16 cellular contexts compared by ENCODE assay signal in genomic region chr11:126432065-126432461, GRCh38.
DNase-seq lines count a peak whose midpoint lies in the region; ATAC-seq and TF ChIP-seq lines count a peak whose summit lies in the region.
"Had no signal": no experiment of that assay in that cellular context is flagged by ENCODE, and none has a peak within 500 bp of the region (broad histone marks: within the 10 kb centered on the region; RNA-seq: fewer than 3 reads in every experiment).

No MANE protein-coding gene starts in this region.

- no peaks in the 10 kb centered on the region for H3K9me2 ChIP-seq in HCT116 (ENCODE audit: insufficient read depth)

- no peak for TF ChIP-seq RAD21 in HCT116 (IDR thresholded peaks at IDR 0.05; ENCODE audit: low read depth)

- no TSS peak for BruUV-seq in HCT116 (replicated peaks; lab: Mats Ljungman, UMichigan)

- H3K36me3 ChIP-seq in HCT116 (ENCODE audit: control insufficient read depth in 1 of 2, insufficient read depth in 2 of 2, low read length in 2 of 2) (no peaks in the 10 kb centered on the region), ascending aorta (no peaks in the 10 kb centered on the region), lung (ENCODE audit: control insufficient read depth in 2 of 2, insufficient read depth in 2 of 2, low read length in 2 of 2) (no peaks in the 10 kb centered on the region), spleen (no peaks in the 10 kb centered on the region)
- H3K36me3 ChIP-seq: neutrophil had no signal

- ATAC-seq in HCT116 (peak; percentile 11), lung (ENCODE audit: insufficient read depth, low FRiP score) (no peak)
- ATAC-seq: activated T-cell treated with anti-CD3 and anti-CD28 coated beads, Interleukin-2, amount 50 U/mL, for 4 hours; stimulated activated memory B cell treated with anti-CD40 and anti-IgM and Interleukin-4, amounts not matched to agents 10 μg/mL and 1 μg/mL and 100 μg/mL, for 72 hours had no signal

- RAD21 ChIA-PET in HCT116 (lab: Charles Lee; ENCODE audit: low non-redundant PET in 1 of 2, low total read pairs in 2 of 2, uncharacterized antibody in 2 of 2, unreplicated experiment in 2 of 2) = no interaction called here

- TF ChIP-seq POLR2A in HCT116 (IDR thresholded peaks at IDR 0.05; ENCODE audit: borderline replicate concordance, extremely low read depth, insufficient read depth, insufficient read length) (no peak), spleen (IDR thresholded peaks at IDR 0.05) (no peak)

- H2AFZ ChIP-seq in HCT116 (ENCODE audit: low read depth, low read length, poor library complexity, severe bottlenecking) = no peak overlapping the region

- H3K4me1 ChIP-seq in HCT116 (ENCODE audit: control insufficient read depth in 1 of 2, insufficient read depth in 2 of 2, low read length in 2 of 2) (peaks cover 0 to 10% of the 10 kb centered on the region in 2 experiments; a peak in 2 of 4 replicates), ascending aorta (peaks cover 0 to 8% of the 10 kb centered on the region in 2 donors), lung (ENCODE audit: control insufficient read depth in 2 of 2, insufficient read depth in 2 of 2, low read length in 2 of 2) (peaks cover 9 to 13% of the 10 kb centered on the region in 2 donors), spleen (peaks cover 11 to 71% (median 37%) of the 10 kb centered on the region in 6 donors)

- CTCF ChIA-PET in HCT116 (lab: Charles Lee) = interaction anchor here (1.3 to 1.9 kb wide), 3 partner anchors 9 to 121 kb away, joined by 4 to 6 read pairs (median 4); no protein-coding TSS in a partner anchor

- peak overlapping the region; percentile 23; the same call in 1 of the 2 replicates for H3K4me2 ChIP-seq in HCT116 (ENCODE audit: low read length)

- POLR2A ChIA-PET in HCT116 (lab: Charles Lee) = no interaction called here

- intact Hi-C loops in HCT116 (cut with micrococcal nuclease) = no loop called here
- intact Hi-C loops in ascending aorta (cut with DNase I) = no loop called here
- intact Hi-C loops in spleen (cut with DNase I; ENCODE audit: low total_unique reads) = no loop called here

- H3K9me3 ChIP-seq in HCT116 (ENCODE audit: control insufficient read depth in 1 of 2, insufficient read depth in 1 of 2, low read depth in 1 of 2, low read length in 2 of 2) (no peaks in the 10 kb centered on the region), ascending aorta (no peaks in the 10 kb centered on the region), lung (ENCODE audit: control insufficient read depth in 2 of 2, insufficient read depth in 1 of 2, low read length in 1 of 2) (no peaks in the 10 kb centered on the region), spleen (no peaks in the 10 kb centered on the region)
- H3K9me3 ChIP-seq: neutrophil had no signal

- no peak overlapping the region for H3K9ac ChIP-seq in HCT116 (ENCODE audit: low read length)

- DNase-seq in HCT116 (ENCODE audit: low read depth, low spot score) (no peak), ascending aorta (ENCODE audit: low spot score in 2 of 2) (no peak), lung (ENCODE audit: low spot score) (no peak), spleen (no peak), GM20000 (ENCODE audit: low spot score) (no peak), anterior cingulate cortex (lab: John Stamatoyannopoulos, UW) (no peak), DMS53 (lab: John Stamatoyannopoulos, UW) (no peak)
- DNase-seq in activated effector memory CD4-positive, alpha-beta T cell treated with anti-CD3 and anti-CD28 coated beads, Interleukin-2, amount 50 U/mL, for 16 hours = no peak
- DNase-seq: activated CD4-positive, alpha-beta T cell treated with anti-CD3 and anti-CD28 coated beads, Interleukin-2, amount 10 ng/mL, durations not matched to agents 24 days and 14 days; activated T-cell treated with anti-CD3 and anti-CD28 coated beads, Interleukin-2, amount 50 U/mL, for 4 hours; AML-193; DMS153; NCI-H1694 treated with DMSO at 0.1 percent for 48 hours; NCI-H446 had no signal

- H3K4me3 ChIP-seq in HCT116 (replicated peaks in 1 of 2; ENCODE audit: low read depth in 1 of 2, low read length in 2 of 2) = no peak overlapping the region
- no peak overlapping the region for H3K4me3 ChIP-seq in ascending aorta
- H3K4me3 ChIP-seq in lung = no peak overlapping the region
- no peak overlapping the region for H3K4me3 ChIP-seq in spleen

- H3K27ac ChIP-seq in HCT116 (ENCODE audit: low read depth, low read length) (no peak overlapping the region), ascending aorta (peak overlapping the region; percentile 62 to 67), lung (ENCODE audit: low read depth in 1 of 2, low read length in 1 of 2) (peak overlapping the region; percentile 62 to 76), spleen (peak overlapping the region in 7 of 8 donors; percentile 65 to 84 (median 72))
- H3K27ac ChIP-seq: neutrophil had no signal

- 70 to 87% methylated on average over 3 of the region's 3 CpGs for WGBS in lung, 2 donors
- 53 to 85% (median 69%) methylated on average over 3 of the region's 3 CpGs for WGBS in spleen, 5 donors

- H3K79me2 ChIP-seq in HCT116 (ENCODE audit: insufficient read depth, low read length) = no peaks in the 10 kb centered on the region

- no peaks in the 10 kb centered on the region for H3K27me3 ChIP-seq in HCT116 (ENCODE audit: insufficient read depth, low read length)
- no peaks in the 10 kb centered on the region for H3K27me3 ChIP-seq in ascending aorta
- no peaks in the 10 kb centered on the region for H3K27me3 ChIP-seq in lung (ENCODE audit: control insufficient read depth, insufficient read depth)
- H3K27me3 ChIP-seq in spleen (replicated peaks in 1 of 7) = peaks cover 0 to 5% (median 0%) of the 10 kb centered on the region in 7 donors
- H3K27me3 ChIP-seq: neutrophil had no signal

- TF ChIP-seq CTCF in HCT116 (IDR thresholded peaks at IDR 0.05 in 2 of 3, conservative IDR thresholded peaks at IDR 0.05 in 1 of 3; ENCODE audit: borderline replicate concordance in 1 of 3, insufficient read depth in 1 of 3, low read depth in 2 of 3, low read length in 2 of 3) (no peak), ascending aorta (IDR thresholded peaks at IDR 0.05) (no peak), lung (IDR thresholded peaks at IDR 0.05; ENCODE audit: control extremely low read depth, extremely low read depth) (no peak), spleen (IDR thresholded peaks at IDR 0.05 in 8 of 11, conservative IDR thresholded peaks at IDR 0.05 in 3 of 11) (no peak), GM20000 (IDR thresholded peaks at IDR 0.05; ENCODE audit: extremely low read depth, missing control alignments) (no peak)

- H4K20me1 ChIP-seq in HCT116 (ENCODE audit: insufficient read depth) = no peaks in the 10 kb centered on the region

TF ChIP-seq in HCT116, 20 proteins besides CTCF, POLR2A, EP300 and RAD21:
- TF ChIP-seq FOSL1 (IDR thresholded peaks at IDR 0.05; ENCODE audit: low read depth) (no peak), ZFX (IDR thresholded peaks at IDR 0.05) (no peak), JUND (IDR thresholded peaks at IDR 0.05) (no peak), EGR1 (IDR thresholded peaks at IDR 0.05; ENCODE audit: low read depth) (no peak), EZH2phosphoT487 (IDR thresholded peaks at IDR 0.05; ENCODE audit: borderline replicate concordance) (no peak), EZH2 (IDR thresholded peaks at IDR 0.05) (no peak), POLR2AphosphoS5 (IDR thresholded peaks at IDR 0.05; ENCODE audit: low read depth, low read length) (no peak), TCF7L2 (IDR thresholded peaks at IDR 0.05; ENCODE audit: borderline replicate concordance, extremely low read depth, insufficient read depth, insufficient read length) (no peak), SRF (IDR thresholded peaks at IDR 0.05; ENCODE audit: low read depth) (no peak), CEBPB (IDR thresholded peaks at IDR 0.05; ENCODE audit: low read depth) (no peak)
TF ChIP-seq in HCT116: peak in this region for 0.
